8 cellular contexts compared by ENCODE assay signal in genomic region chr22:31846161-31847115, GRCh38.
DNase-seq lines count a peak whose midpoint lies in the region; FAIRE-seq and TF ChIP-seq lines count a peak whose summit lies in the region.

No MANE protein-coding gene starts in this region.

- no peak overlapping the region for H3K4me3 Mint-ChIP-seq in glutamatergic neuron (ENCODE audit: unreplicated experiment)

- TF ChIP-seq POLR2A in stomach (IDR thresholded peaks at IDR 0.05), result no peak

- no peak overlapping the region for H3K27ac Mint-ChIP-seq in glutamatergic neuron (ENCODE audit: unreplicated experiment)

- no peak for TF ChIP-seq EP300 in stomach (IDR thresholded peaks at IDR 0.05)

- no peaks in the 10 kb centered on the region for H3K4me1 Mint-ChIP-seq in glutamatergic neuron (ENCODE audit: low read depth, unreplicated experiment)

- TF ChIP-seq CTCF in BE2C (IDR thresholded peaks at IDR 0.05; ENCODE audit: low read depth, low read length), result peak; percentile 46
- peak; percentile 33 for TF ChIP-seq CTCF in glutamatergic neuron (IDR thresholded peaks at IDR 0.05; ENCODE audit: partially characterized antibody, unreplicated experiment)
- TF ChIP-seq CTCF in stomach (IDR thresholded peaks at IDR 0.05), result no peak

- H3K27ac ChIP-seq in stomach, result no peak overlapping the region

- H3K27me3 ChIP-seq in BE2C (no peaks in the 10 kb centered on the region), stomach (no peaks in the 10 kb centered on the region)

- H3K9me3 Mint-ChIP-seq in glutamatergic neuron (ENCODE audit: unreplicated experiment), result no peaks in the 10 kb centered on the region

- H3K4me1 ChIP-seq in BE2C (no peaks in the 10 kb centered on the region), stomach (no peaks in the 10 kb centered on the region)

- H3K36me3 ChIP-seq in BE2C (peaks cover 12% of the 10 kb centered on the region), stomach (peaks cover 60 to 99% (median 97%) of the 10 kb centered on the region in 4 donors)

- peaks cover 3% of the 10 kb centered on the region for H3K27me3 Mint-ChIP-seq in glutamatergic neuron (ENCODE audit: unreplicated experiment)

- peaks cover 16% of the 10 kb centered on the region for H3K36me3 Mint-ChIP-seq in glutamatergic neuron (ENCODE audit: unreplicated experiment)

- DNase-seq in BE2C (peak; percentile 20), GM18507 (ENCODE audit: extremely low spot score, insufficient read length, low read depth) (no peak), SKM-1 treated with dmso at 0.1 percent for 144 hours (lab: John Stamatoyannopoulos, UW; ENCODE audit: unreplicated experiment) (peak; percentile 4), glutamatergic neuron (no peak), kidney glomerular epithelial cell (lab: John Stamatoyannopoulos, UW) (no peak), stomach (no peak), SW 1271 (lab: John Stamatoyannopoulos, UW) (no peak), hippocampal formation (lab: John Stamatoyannopoulos, UW) (no peak)

- 72 to 81% (median 77%) methylated on average over 6 of the region's 6 CpGs for WGBS in stomach, 5 donors

- H3K4me3 ChIP-seq in BE2C (ENCODE audit: low read depth, low read length) (no peak overlapping the region), stomach (no peak overlapping the region)

- no peaks in the 10 kb centered on the region for H3K9me3 ChIP-seq in BE2C
- no peaks in the 10 kb centered on the region for H3K9me3 ChIP-seq in stomach

- FAIRE-seq in GM18507 (lab: Jason Lieb, UNC), result peak; percentile 66

- intact Hi-C loops in stomach (cut with DNase I; ENCODE audit: low total_unique reads), result no loop called here

Comparison
In these comparisons a context has a peak if more than half of its experiments do, and no peak if none do; other contexts are left out.
1. DNase-seq: peak in BE2C (single experiment) and SKM-1 treated with dmso at 0.1 percent for 144 hours (single experiment); none in GM18507 (single experiment), glutamatergic neuron (single experiment), kidney glomerular epithelial cell (single experiment), stomach (single experiment), SW 1271 (0 of 2) and hippocampal formation (0 of 2).
2. CTCF ChIP-seq: peak in BE2C (single experiment) and glutamatergic neuron (single experiment); none in stomach (0 of 7).